21 cellular contexts compared by ENCODE assay signal in the genomic region with DNA sequence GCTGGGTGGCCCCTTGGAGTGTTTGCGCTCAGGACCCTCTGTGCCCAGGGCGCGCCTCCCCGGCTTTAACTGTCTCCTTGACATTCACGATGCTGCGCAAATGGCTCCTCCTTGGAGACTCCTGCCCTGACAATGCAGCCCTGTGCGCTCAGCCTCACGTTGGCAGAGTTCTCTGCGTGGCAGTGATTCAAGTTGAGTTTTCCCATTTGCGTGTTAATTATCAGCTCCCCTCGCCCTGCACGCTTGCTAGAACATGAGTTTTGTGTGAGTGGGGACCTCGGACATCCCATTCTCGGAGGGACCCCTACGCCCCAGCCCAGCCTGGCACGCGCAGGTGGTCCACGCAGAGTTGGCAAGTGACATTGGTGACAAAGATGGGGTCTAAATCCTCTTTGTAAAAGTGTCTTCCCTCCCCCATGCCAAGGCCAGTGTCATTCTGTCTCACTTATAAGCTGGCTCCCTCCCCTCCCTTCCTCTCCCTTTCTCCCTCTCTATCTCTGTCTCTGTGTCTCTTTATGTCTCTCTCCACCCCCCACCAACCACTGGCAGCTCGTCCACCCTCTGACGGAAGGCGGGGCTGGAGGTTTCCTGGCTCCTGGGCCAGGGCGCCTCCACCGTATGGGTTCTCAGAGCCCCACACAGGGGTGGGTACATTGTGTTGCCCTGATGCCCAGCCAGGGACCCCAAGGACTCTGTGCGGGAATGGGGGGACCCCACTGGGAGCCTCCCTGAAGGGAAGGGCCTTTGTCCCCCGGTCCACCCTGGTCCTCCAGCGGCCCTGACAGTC.
"Had no signal": no experiment of that assay in that cellular context is flagged by ENCODE, and none has a peak within 500 bp of the region (broad histone marks: within the 10 kb centered on the region; RNA-seq: fewer than 3 reads in every experiment).

No MANE protein-coding gene starts in this region.

- H3K27me3 ChIP-seq: brain microvascular endothelial cell, colonic mucosa, ovary, right lobe of liver, uterus had no signal

- H3K9me3 ChIP-seq: colonic mucosa, ovary, right lobe of liver, stomach, suprapubic skin, tibial nerve, uterus had no signal

- DNase-seq: activated CD4-positive, alpha-beta memory T cell treated with anti-CD3 and anti-CD28 coated beads, Interleukin-2, amount 10 ng/mL, durations not matched to agents 7 days and 5 days; activated CD4-positive, alpha-beta T cell treated with anti-CD3 and anti-CD28 coated beads for 48 hours; activated effector memory CD4-positive, alpha-beta T cell treated with Interleukin-2 at 50 U/mL for 16 hours; activated naive CD4-positive, alpha-beta T cell treated with anti-CD3 and anti-CD28 coated beads, Interleukin-2, amount 10 ng/mL, durations not matched to agents 7 days and 5 days; activated T-cell treated with anti-CD3 and anti-CD28 coated beads, Interleukin-2, amount 50 U/mL, for 72 hours; brain microvascular endothelial cell; central memory CD4-positive, alpha-beta T cell; colonic mucosa; effector memory CD8-positive, alpha-beta T cell; ovary; small intestine; stimulated activated CD4-positive, alpha-beta T cell treated with anti-CD3 and anti-CD28 coated beads, Interleukin-15, amount 100 ng/mL, for 24 hours; stomach; uterus had no signal

- H3K4me3 ChIP-seq: colonic mucosa, dorsolateral prefrontal cortex, ovary, right lobe of liver, stomach, suprapubic skin, tibial nerve, uterus had no signal

- H3K36me3 ChIP-seq: brain microvascular endothelial cell, colonic mucosa, ovary, right lobe of liver, stomach, suprapubic skin, tibial nerve, uterus had no signal

- H3K4me1 ChIP-seq: colonic mucosa, right lobe of liver, uterus had no signal

- H3K27ac ChIP-seq: brain microvascular endothelial cell, colonic mucosa, dorsolateral prefrontal cortex, ovary, right lobe of liver, stomach, suprapubic skin, tibial nerve, uterus had no signal

- ATAC-seq: activated T-cell treated with anti-CD3 and anti-CD28 coated beads, Interleukin-2, amount 50 U/mL, for 72 hours; effector memory CD8-positive, alpha-beta T cell; esophagus mucosa; naive thymus-derived CD8-positive, alpha-beta T cell; stimulated activated memory B cell treated with anti-CD40 and anti-IgM and Interleukin-4, amounts not matched to agents 10 μg/mL and 1 μg/mL and 100 μg/mL, for 72 hours had no signal
